In the genomic region with DNA sequence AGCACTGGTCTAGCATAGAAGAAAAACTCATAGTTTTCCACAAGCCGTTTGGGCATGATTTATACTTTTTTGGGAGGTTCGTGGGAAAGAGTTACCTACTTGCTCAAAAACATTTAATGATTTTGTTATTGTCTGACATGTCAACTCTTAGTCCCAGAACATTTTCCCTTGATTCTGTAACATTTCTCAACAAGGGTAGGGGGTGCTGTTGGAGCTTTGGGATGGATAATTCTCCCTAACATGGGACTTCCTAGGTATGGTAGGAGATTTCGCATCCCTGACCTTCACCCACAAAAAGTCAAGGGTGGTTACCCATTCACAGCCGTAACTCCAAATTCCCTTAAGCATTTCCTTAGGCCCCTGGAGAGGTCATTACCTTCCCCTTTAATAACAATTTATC, we compare ENCODE assay signal across 35 cellular contexts.
"Had no signal": no experiment of that assay in that cellular context is flagged by ENCODE, and none has a peak within 500 bp of the region (broad histone marks: within the 10 kb centered on the region; RNA-seq: fewer than 3 reads in every experiment).

No MANE protein-coding gene starts in this region.

- H3K36me3 ChIP-seq: ascending aorta, breast epithelium, cardiac muscle cell, colonic mucosa, gastrocnemius medialis, heart left ventricle, WERI-Rb-1 had no signal

- ATAC-seq: activated CD4-positive, alpha-beta T cell treated with anti-CD3 and anti-CD28 coated beads for 36 hours; activated CD8-positive, alpha-beta memory T cell treated with anti-CD3 and anti-CD28 coated beads, Interleukin-2, amount 10 ng/mL, durations not matched to agents 7 days and 5 days; activated CD8-positive, alpha-beta T cell treated with anti-CD3 and anti-CD28 coated beads, Interleukin-2, amount 10 ng/mL, durations not matched to agents 7 days and 5 days; activated naive CD4-positive, alpha-beta T cell treated with anti-CD3 and anti-CD28 coated beads, Interleukin-2, amount 50 U/mL, for 72 hours; esophagus mucosa; foreskin keratinocyte; gastrocnemius medialis; heart left ventricle; T-helper 17 cell had no signal

- H3K4me1 Mint-ChIP-seq: activated CD4-positive, alpha-beta T cell treated with anti-CD3 and anti-CD28 coated beads for 36 hours; activated CD4-positive, alpha-beta T cell treated with anti-CD3 and anti-CD28 coated beads, Interleukin-2, amount 10 ng/mL, durations not matched to agents 24 days and 14 days; activated CD8-positive, alpha-beta memory T cell treated with anti-CD3 and anti-CD28 coated beads, Interleukin-2, amount 10 ng/mL, durations not matched to agents 7 days and 5 days; activated naive CD4-positive, alpha-beta T cell treated with anti-CD3 and anti-CD28 coated beads, Interleukin-2, amount 10 ng/mL, durations not matched to agents 7 days and 5 days; activated naive CD8-positive, alpha-beta T cell treated with anti-CD3 and anti-CD28 coated beads, Interleukin-2, amount 10 ng/mL, durations not matched to agents 7 days and 5 days; brain; T-helper 17 cell had no signal

- H3K27ac ChIP-seq: ascending aorta, breast epithelium, cardiac muscle cell, colonic mucosa, foreskin keratinocyte, gastrocnemius medialis, heart left ventricle, WERI-Rb-1 had no signal

- H3K36me3 Mint-ChIP-seq: activated CD4-positive, alpha-beta memory T cell treated with anti-CD3 and anti-CD28 coated beads for 36 hours; activated CD8-positive, alpha-beta memory T cell treated with anti-CD3 and anti-CD28 coated beads, Interleukin-2, amount 10 ng/mL, durations not matched to agents 7 days and 5 days; activated naive CD4-positive, alpha-beta T cell treated with anti-CD3 and anti-CD28 coated beads, Interleukin-2, amount 10 ng/mL, durations not matched to agents 7 days and 5 days; activated naive CD4-positive, alpha-beta T cell treated with anti-CD3 and anti-CD28 coated beads, Interleukin-2, amount 50 U/mL, for 72 hours; activated naive CD8-positive, alpha-beta T cell treated with anti-CD3 and anti-CD28 coated beads, Interleukin-2, amount 10 ng/mL, durations not matched to agents 7 days and 5 days; brain had no signal

- H3K27me3 ChIP-seq: ascending aorta, breast epithelium, cardiac muscle cell, colonic mucosa, gastrocnemius medialis, heart left ventricle had no signal

- H3K4me3 Mint-ChIP-seq: activated CD4-positive, alpha-beta memory T cell treated with anti-CD3 and anti-CD28 coated beads for 36 hours; activated CD4-positive, alpha-beta T cell treated with anti-CD3 and anti-CD28 coated beads for 36 hours; activated CD4-positive, alpha-beta T cell treated with anti-CD3 and anti-CD28 coated beads, Interleukin-2, amount 10 ng/mL, durations not matched to agents 24 days and 14 days; activated CD8-positive, alpha-beta memory T cell treated with anti-CD3 and anti-CD28 coated beads, Interleukin-2, amount 10 ng/mL, durations not matched to agents 7 days and 5 days; activated CD8-positive, alpha-beta T cell treated with anti-CD3 and anti-CD28 coated beads, Interleukin-2, amount 10 ng/mL, durations not matched to agents 7 days and 5 days; activated naive CD4-positive, alpha-beta T cell treated with anti-CD3 and anti-CD28 coated beads, Interleukin-2, amount 10 ng/mL, durations not matched to agents 7 days and 5 days; activated naive CD8-positive, alpha-beta T cell treated with anti-CD3 and anti-CD28 coated beads, Interleukin-2, amount 10 ng/mL, durations not matched to agents 7 days and 5 days; activated T-helper 1 cell treated with anti-CD3 and anti-CD28 coated beads, Interleukin-12 subunit alpha, Interleukin-12 subunit beta, Interleukin-2, Interleukin-4 antibody, amounts not matched to agents 30 ng/mL and 10 ng/mL and 1 ng/mL, durations not matched to agents 14 hours and 24 hours and 36 hours; brain; T-helper 17 cell; T-helper 2 cell treated with Interferon-gamma antibody and Interleukin-4, amounts not matched to agents 5 μg/mL and 100 μg/mL, for 36 hours had no signal

- H3K27me3 Mint-ChIP-seq: activated CD4-positive, alpha-beta memory T cell treated with anti-CD3 and anti-CD28 coated beads for 36 hours; activated CD4-positive, alpha-beta T cell treated with anti-CD3 and anti-CD28 coated beads for 36 hours; activated CD4-positive, alpha-beta T cell treated with anti-CD3 and anti-CD28 coated beads, Interleukin-2, amount 10 ng/mL, durations not matched to agents 24 days and 14 days; activated CD8-positive, alpha-beta memory T cell treated with anti-CD3 and anti-CD28 coated beads, Interleukin-2, amount 10 ng/mL, durations not matched to agents 7 days and 5 days; activated naive CD4-positive, alpha-beta T cell treated with anti-CD3 and anti-CD28 coated beads, Interleukin-2, amount 10 ng/mL, durations not matched to agents 7 days and 5 days; activated naive CD8-positive, alpha-beta T cell treated with anti-CD3 and anti-CD28 coated beads, Interleukin-2, amount 10 ng/mL, durations not matched to agents 7 days and 5 days; T-helper 17 cell had no signal

- H3K9me3 Mint-ChIP-seq: activated CD4-positive, alpha-beta memory T cell treated with anti-CD3 and anti-CD28 coated beads for 36 hours; activated CD4-positive, alpha-beta T cell treated with anti-CD3 and anti-CD28 coated beads, Interleukin-2, amount 10 ng/mL, durations not matched to agents 24 days and 14 days; activated naive CD4-positive, alpha-beta T cell treated with anti-CD3 and anti-CD28 coated beads, Interleukin-2, amount 10 ng/mL, durations not matched to agents 7 days and 5 days; activated naive CD8-positive, alpha-beta T cell treated with anti-CD3 and anti-CD28 coated beads, Interleukin-2, amount 10 ng/mL, durations not matched to agents 7 days and 5 days; activated T-helper 1 cell treated with anti-CD3 and anti-CD28 coated beads, Interleukin-12 subunit alpha, Interleukin-12 subunit beta, Interleukin-2, Interleukin-4 antibody, amounts not matched to agents 30 ng/mL and 10 ng/mL and 1 ng/mL, durations not matched to agents 14 hours and 24 hours and 36 hours; activated T-helper 2 cell treated with anti-CD3 and anti-CD28 coated beads, Interferon-gamma antibody, Interleukin-2, Interleukin-4, amounts not matched to agents 10 μg/mL and 5 μg/mL and 100 μg/mL, durations not matched to agents 14 hours and 24 hours and 36 hours; brain; T-helper 2 cell treated with Interferon-gamma antibody and Interleukin-4, amounts not matched to agents 5 μg/mL and 100 μg/mL, for 36 hours had no signal

- H3K9me3 ChIP-seq: ascending aorta, breast epithelium, colonic mucosa, gastrocnemius medialis, heart left ventricle had no signal

- H3K27ac Mint-ChIP-seq: activated CD4-positive, alpha-beta memory T cell treated with anti-CD3 and anti-CD28 coated beads for 36 hours; activated CD4-positive, alpha-beta T cell treated with anti-CD3 and anti-CD28 coated beads for 36 hours; activated CD4-positive, alpha-beta T cell treated with anti-CD3 and anti-CD28 coated beads, Interleukin-2, amount 10 ng/mL, durations not matched to agents 24 days and 14 days; activated CD8-positive, alpha-beta memory T cell treated with anti-CD3 and anti-CD28 coated beads, Interleukin-2, amount 10 ng/mL, durations not matched to agents 7 days and 5 days; activated CD8-positive, alpha-beta T cell treated with anti-CD3 and anti-CD28 coated beads, Interleukin-2, amount 10 ng/mL, durations not matched to agents 7 days and 5 days; activated naive CD4-positive, alpha-beta T cell treated with anti-CD3 and anti-CD28 coated beads, Interleukin-2, amount 10 ng/mL, durations not matched to agents 7 days and 5 days; activated naive CD4-positive, alpha-beta T cell treated with anti-CD3 and anti-CD28 coated beads, Interleukin-2, amount 50 U/mL, for 72 hours; activated naive CD8-positive, alpha-beta T cell treated with anti-CD3 and anti-CD28 coated beads, Interleukin-2, amount 10 ng/mL, durations not matched to agents 7 days and 5 days; activated T-helper 1 cell treated with anti-CD3 and anti-CD28 coated beads, Interleukin-12 subunit alpha, Interleukin-12 subunit beta, Interleukin-2, Interleukin-4 antibody, amounts not matched to agents 30 ng/mL and 10 ng/mL and 1 ng/mL, durations not matched to agents 14 hours and 24 hours and 36 hours; activated T-helper 2 cell treated with anti-CD3 and anti-CD28 coated beads, Interferon-gamma antibody, Interleukin-2, Interleukin-4, amounts not matched to agents 10 μg/mL and 5 μg/mL and 100 μg/mL, durations not matched to agents 14 hours and 24 hours and 36 hours; brain; T-helper 17 cell; T-helper 2 cell treated with Interferon-gamma antibody and Interleukin-4, amounts not matched to agents 5 μg/mL and 100 μg/mL, for 36 hours had no signal

- H3K4me3 ChIP-seq: ascending aorta, breast epithelium, cardiac muscle cell, colonic mucosa, gastrocnemius medialis, heart left ventricle had no signal

- DNase-seq: activated CD4-positive, alpha-beta memory T cell treated with anti-CD3 and anti-CD28 coated beads for 36 hours; activated CD4-positive, alpha-beta T cell treated with anti-CD3 and anti-CD28 coated beads for 36 hours; activated CD4-positive, alpha-beta T cell treated with anti-CD3 and anti-CD28 coated beads, Interleukin-2, amount 10 ng/mL, durations not matched to agents 24 days and 14 days; activated CD4-positive, CD25-positive, alpha-beta regulatory T cell; activated CD4-positive, CD25-positive, alpha-beta regulatory T cell treated with anti-CD3 and anti-CD28 coated beads, Interleukin-2, amount 50 U/mL, for 72 hours; activated CD8-positive, alpha-beta memory T cell treated with anti-CD3 and anti-CD28 coated beads, Interleukin-2, amount 10 ng/mL, durations not matched to agents 7 days and 5 days; activated CD8-positive, alpha-beta memory T cell treated with anti-CD3 and anti-CD28 coated beads, Interleukin-2, amount 50 U/mL, for 4 hours; activated CD8-positive, alpha-beta T cell treated with anti-CD3 and anti-CD28 coated beads, Interleukin-2, amount 10 ng/mL, durations not matched to agents 7 days and 5 days; activated gamma-delta T cell; activated naive CD4-positive, alpha-beta T cell; activated naive CD4-positive, alpha-beta T cell treated with anti-CD3 and anti-CD28 coated beads, Interleukin-2, amount 10 ng/mL, durations not matched to agents 7 days and 5 days; activated naive CD8-positive, alpha-beta T cell treated with anti-CD3 and anti-CD28 coated beads, Interleukin-2, amount 10 ng/mL, durations not matched to agents 7 days and 5 days; activated T-cell treated with anti-CD3 and anti-CD28 coated beads, Interleukin-2, amount 50 U/mL, for 1 hour; activated T-cell treated with anti-CD3 and anti-CD28 coated beads, Interleukin-2, amount 50 U/mL, for 48 hours; central memory CD4-positive, alpha-beta T cell; cerebellar nuclear complex; colonic mucosa; effector CD8-positive, alpha-beta T cell; foreskin keratinocyte; gastrocnemius medialis; glutamatergic neuron; heart left ventricle; T-helper 1 cell; T-helper 17 cell; T1000; WERI-Rb-1 had no signal

- H3K4me1 ChIP-seq: ascending aorta, breast epithelium, colonic mucosa, foreskin keratinocyte, gastrocnemius medialis, heart left ventricle had no signal
